ENCODE assay signal across 2 cellular contexts in the genomic region with DNA sequence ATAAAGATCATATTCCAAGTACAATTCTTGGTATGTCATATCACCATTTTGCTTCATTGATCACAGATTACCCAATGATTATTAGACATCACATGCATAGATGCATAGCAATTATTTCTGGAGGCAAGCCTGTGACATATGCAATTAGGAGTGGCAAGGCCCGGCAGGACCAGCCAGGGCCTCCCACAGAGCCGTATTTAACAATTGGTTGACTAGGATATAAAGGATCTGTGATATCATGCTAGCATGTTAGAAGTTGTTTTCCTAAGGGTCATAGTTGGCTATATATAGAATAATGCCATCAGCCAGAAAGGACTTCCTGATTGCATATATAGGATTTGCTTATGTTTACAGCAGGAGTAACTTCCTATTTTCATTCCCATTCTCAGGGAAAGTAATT.
TF ChIP-seq lines count a peak whose summit lies in the region.

No MANE protein-coding gene starts in this region.

TF ChIP-seq in HEK293, 187 proteins besides CTCF, POLR2A, EP300 and RAD21 (continues in another document):
- TF ChIP-seq ZNF391 (tag by site-specific recombination; IDR thresholded peaks at IDR 0.05; ENCODE audit: borderline replicate concordance, low read depth): no peak
- TF ChIP-seq ZNF629 (tag by site-specific recombination; IDR thresholded peaks at IDR 0.05): peak; percentile 80
- no peak for TF ChIP-seq ZBTB44 (tag by site-specific recombination; IDR thresholded peaks at IDR 0.05)
- no peak for TF ChIP-seq SETDB1 (IDR thresholded peaks at IDR 0.05; ENCODE audit: insufficient read length, low read length)
- TF ChIP-seq ZNF24 (tag by site-specific recombination; IDR thresholded peaks at IDR 0.05): no peak
- TF ChIP-seq PRDM10 (tag by site-specific recombination; IDR thresholded peaks at IDR 0.05): no peak
- no peak for TF ChIP-seq ZNF404 (tag by site-specific recombination; IDR thresholded peaks at IDR 0.05)
- no peak for TF ChIP-seq ZFP3 (tag by site-specific recombination; IDR thresholded peaks at IDR 0.05; ENCODE audit: low read depth)
- no peak for TF ChIP-seq ZNF221 (tag by site-specific recombination; IDR thresholded peaks at IDR 0.05; ENCODE audit: borderline replicate concordance)
- TF ChIP-seq ZNF664 (tag by site-specific recombination; IDR thresholded peaks at IDR 0.05): no peak
- peak; percentile 26; the same call in 1 of the 2 replicates for TF ChIP-seq TRIM28 (IDR thresholded peaks at IDR 0.05; ENCODE audit: borderline replicate concordance, low read length)
- TF ChIP-seq ZNF214 (tag by site-specific recombination; IDR thresholded peaks at IDR 0.05; ENCODE audit: borderline replicate concordance): no peak
- no peak for TF ChIP-seq ZBTB21 (tag by site-specific recombination; IDR thresholded peaks at IDR 0.05)
- TF ChIP-seq, protein P1, sequence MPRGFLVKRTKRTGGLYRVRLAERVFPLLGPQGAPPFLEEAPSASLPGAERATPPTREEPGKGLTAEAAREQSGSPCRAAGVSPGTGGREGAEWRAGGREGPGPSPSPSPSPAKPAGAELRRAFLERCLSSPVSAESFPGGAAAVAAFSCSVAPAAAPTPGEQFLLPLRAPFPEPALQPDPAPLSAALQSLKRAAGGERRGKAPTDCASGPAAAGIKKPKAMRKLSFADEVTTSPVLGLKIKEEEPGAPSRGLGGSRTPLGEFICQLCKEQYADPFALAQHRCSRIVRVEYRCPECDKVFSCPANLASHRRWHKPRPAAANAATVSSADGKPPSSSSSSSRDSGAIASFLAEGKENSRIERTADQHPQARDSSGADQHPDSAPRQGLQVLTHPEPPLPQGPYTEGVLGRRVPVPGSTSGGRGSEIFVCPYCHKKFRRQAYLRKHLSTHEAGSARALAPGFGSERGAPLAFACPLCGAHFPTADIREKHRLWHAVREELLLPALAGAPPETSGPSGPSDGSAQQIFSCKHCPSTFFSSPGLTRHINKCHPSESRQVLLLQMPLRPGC (tag by site-specific recombination; IDR thresholded peaks at IDR 0.05): 0 out of 2 replicates have a peak, but pooled peaks have one; percentile 15
- no peak for TF ChIP-seq ZNF514 (tag by site-specific recombination; IDR thresholded peaks at IDR 0.05)
- TF ChIP-seq ZNF654 (tag by site-specific recombination; IDR thresholded peaks at IDR 0.05; ENCODE audit: low read depth): no peak
- TF ChIP-seq OSR2 (tag by site-specific recombination; IDR thresholded peaks at IDR 0.05): peak; percentile 38; the same call in 1 of the 2 replicates
- TF ChIP-seq, protein P2, sequence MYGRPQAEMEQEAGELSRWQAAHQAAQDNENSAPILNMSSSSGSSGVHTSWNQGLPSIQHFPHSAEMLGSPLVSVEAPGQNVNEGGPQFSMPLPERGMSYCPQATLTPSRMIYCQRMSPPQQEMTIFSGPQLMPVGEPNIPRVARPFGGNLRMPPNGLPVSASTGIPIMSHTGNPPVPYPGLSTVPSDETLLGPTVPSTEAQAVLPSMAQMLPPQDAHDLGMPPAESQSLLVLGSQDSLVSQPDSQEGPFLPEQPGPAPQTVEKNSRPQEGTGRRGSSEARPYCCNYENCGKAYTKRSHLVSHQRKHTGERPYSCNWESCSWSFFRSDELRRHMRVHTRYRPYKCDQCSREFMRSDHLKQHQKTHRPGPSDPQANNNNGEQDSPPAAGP (tag by site-specific recombination; IDR thresholded peaks at IDR 0.05): no peak
- peak; percentile 64 for TF ChIP-seq SP7 (tag by site-specific recombination; IDR thresholded peaks at IDR 0.05)
- 0 out of 2 replicates have a peak, but pooled peaks have one; percentile 33 for TF ChIP-seq GLI2 (tag by site-specific recombination; IDR thresholded peaks at IDR 0.05; ENCODE audit: borderline replicate concordance, low read depth)
- no peak for TF ChIP-seq ZNF133 (tag by site-specific recombination; IDR thresholded peaks at IDR 0.05)
- peak; percentile 32; the same call in 1 of the 2 replicates for TF ChIP-seq ZEB2 (tag by site-specific recombination; IDR thresholded peaks at IDR 0.05)
- TF ChIP-seq ZNF114 (tag by site-specific recombination; IDR thresholded peaks at IDR 0.05): no peak
- no peak for TF ChIP-seq EGR2 (tag by site-specific recombination; IDR thresholded peaks at IDR 0.05; ENCODE audit: low read depth)
- TF ChIP-seq ZNF366 (tag by site-specific recombination; conservative IDR thresholded peaks at IDR 0.05): 0 out of 2 replicates have a peak, but pooled peaks have one; percentile 40

TF ChIP-seq in H1, 55 proteins besides CTCF, POLR2A, EP300 and RAD21:
- TF ChIP-seq BRCA1 (IDR thresholded peaks at IDR 0.05; ENCODE audit: low read depth, low read length) (no peak), RFX5 (IDR thresholded peaks at IDR 0.05; ENCODE audit: borderline replicate concordance, low read depth, low read length) (no peak), CEBPB (IDR thresholded peaks at IDR 0.05; ENCODE audit: low read depth, low read length) (no peak), SRF (IDR thresholded peaks at IDR 0.05; ENCODE audit: low read depth, low read length) (no peak), TAF7 (optimal IDR thresholded peaks at IDR 0.05; ENCODE audit: borderline replicate concordance, low read depth, low read length) (no peak), TAF1 (IDR thresholded peaks at IDR 0.05; ENCODE audit: low read depth, low read length) (no peak), SP2 (IDR thresholded peaks at IDR 0.05; ENCODE audit: low read length) (no peak), HDAC6 (IDR thresholded peaks at IDR 0.05; ENCODE audit: low read depth, low read length) (no peak), HDAC2 (IDR thresholded peaks at IDR 0.05; ENCODE audit: borderline replicate concordance in 1 of 2, low read depth in 2 of 2, low read length in 2 of 2) (no peak), SP4 (IDR thresholded peaks at IDR 0.05; ENCODE audit: low read length) (no peak), POLR2AphosphoS5 (IDR thresholded peaks at IDR 0.05; ENCODE audit: low read depth, low read length) (no peak), ASH2L (IDR thresholded peaks at IDR 0.05; ENCODE audit: low read length) (no peak), SP1 (IDR thresholded peaks at IDR 0.05; ENCODE audit: low read depth, low read length) (no peak)
- TF ChIP-seq, protein P3, sequence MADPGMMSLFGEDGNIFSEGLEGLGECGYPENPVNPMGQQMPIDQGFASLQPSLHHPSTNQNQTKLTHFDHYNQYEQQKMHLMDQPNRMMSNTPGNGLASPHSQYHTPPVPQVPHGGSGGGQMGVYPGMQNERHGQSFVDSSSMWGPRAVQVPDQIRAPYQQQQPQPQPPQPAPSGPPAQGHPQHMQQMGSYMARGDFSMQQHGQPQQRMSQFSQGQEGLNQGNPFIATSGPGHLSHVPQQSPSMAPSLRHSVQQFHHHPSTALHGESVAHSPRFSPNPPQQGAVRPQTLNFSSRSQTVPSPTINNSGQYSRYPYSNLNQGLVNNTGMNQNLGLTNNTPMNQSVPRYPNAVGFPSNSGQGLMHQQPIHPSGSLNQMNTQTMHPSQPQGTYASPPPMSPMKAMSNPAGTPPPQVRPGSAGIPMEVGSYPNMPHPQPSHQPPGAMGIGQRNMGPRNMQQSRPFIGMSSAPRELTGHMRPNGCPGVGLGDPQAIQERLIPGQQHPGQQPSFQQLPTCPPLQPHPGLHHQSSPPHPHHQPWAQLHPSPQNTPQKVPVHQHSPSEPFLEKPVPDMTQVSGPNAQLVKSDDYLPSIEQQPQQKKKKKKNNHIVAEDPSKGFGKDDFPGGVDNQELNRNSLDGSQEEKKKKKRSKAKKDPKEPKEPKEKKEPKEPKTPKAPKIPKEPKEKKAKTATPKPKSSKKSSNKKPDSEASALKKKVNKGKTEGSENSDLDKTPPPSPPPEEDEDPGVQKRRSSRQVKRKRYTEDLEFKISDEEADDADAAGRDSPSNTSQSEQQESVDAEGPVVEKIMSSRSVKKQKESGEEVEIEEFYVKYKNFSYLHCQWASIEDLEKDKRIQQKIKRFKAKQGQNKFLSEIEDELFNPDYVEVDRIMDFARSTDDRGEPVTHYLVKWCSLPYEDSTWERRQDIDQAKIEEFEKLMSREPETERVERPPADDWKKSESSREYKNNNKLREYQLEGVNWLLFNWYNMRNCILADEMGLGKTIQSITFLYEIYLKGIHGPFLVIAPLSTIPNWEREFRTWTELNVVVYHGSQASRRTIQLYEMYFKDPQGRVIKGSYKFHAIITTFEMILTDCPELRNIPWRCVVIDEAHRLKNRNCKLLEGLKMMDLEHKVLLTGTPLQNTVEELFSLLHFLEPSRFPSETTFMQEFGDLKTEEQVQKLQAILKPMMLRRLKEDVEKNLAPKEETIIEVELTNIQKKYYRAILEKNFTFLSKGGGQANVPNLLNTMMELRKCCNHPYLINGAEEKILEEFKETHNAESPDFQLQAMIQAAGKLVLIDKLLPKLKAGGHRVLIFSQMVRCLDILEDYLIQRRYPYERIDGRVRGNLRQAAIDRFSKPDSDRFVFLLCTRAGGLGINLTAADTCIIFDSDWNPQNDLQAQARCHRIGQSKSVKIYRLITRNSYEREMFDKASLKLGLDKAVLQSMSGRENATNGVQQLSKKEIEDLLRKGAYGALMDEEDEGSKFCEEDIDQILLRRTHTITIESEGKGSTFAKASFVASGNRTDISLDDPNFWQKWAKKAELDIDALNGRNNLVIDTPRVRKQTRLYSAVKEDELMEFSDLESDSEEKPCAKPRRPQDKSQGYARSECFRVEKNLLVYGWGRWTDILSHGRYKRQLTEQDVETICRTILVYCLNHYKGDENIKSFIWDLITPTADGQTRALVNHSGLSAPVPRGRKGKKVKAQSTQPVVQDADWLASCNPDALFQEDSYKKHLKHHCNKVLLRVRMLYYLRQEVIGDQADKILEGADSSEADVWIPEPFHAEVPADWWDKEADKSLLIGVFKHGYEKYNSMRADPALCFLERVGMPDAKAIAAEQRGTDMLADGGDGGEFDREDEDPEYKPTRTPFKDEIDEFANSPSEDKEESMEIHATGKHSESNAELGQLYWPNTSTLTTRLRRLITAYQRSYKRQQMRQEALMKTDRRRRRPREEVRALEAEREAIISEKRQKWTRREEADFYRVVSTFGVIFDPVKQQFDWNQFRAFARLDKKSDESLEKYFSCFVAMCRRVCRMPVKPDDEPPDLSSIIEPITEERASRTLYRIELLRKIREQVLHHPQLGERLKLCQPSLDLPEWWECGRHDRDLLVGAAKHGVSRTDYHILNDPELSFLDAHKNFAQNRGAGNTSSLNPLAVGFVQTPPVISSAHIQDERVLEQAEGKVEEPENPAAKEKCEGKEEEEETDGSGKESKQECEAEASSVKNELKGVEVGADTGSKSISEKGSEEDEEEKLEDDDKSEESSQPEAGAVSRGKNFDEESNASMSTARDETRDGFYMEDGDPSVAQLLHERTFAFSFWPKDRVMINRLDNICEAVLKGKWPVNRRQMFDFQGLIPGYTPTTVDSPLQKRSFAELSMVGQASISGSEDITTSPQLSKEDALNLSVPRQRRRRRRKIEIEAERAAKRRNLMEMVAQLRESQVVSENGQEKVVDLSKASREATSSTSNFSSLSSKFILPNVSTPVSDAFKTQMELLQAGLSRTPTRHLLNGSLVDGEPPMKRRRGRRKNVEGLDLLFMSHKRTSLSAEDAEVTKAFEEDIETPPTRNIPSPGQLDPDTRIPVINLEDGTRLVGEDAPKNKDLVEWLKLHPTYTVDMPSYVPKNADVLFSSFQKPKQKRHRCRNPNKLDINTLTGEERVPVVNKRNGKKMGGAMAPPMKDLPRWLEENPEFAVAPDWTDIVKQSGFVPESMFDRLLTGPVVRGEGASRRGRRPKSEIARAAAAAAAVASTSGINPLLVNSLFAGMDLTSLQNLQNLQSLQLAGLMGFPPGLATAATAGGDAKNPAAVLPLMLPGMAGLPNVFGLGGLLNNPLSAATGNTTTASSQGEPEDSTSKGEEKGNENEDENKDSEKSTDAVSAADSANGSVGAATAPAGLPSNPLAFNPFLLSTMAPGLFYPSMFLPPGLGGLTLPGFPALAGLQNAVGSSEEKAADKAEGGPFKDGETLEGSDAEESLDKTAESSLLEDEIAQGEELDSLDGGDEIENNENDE (IDR thresholded peaks at IDR 0.05; ENCODE audit: insufficient replicate concordance, low read length): no peak
